In the genomic region with DNA sequence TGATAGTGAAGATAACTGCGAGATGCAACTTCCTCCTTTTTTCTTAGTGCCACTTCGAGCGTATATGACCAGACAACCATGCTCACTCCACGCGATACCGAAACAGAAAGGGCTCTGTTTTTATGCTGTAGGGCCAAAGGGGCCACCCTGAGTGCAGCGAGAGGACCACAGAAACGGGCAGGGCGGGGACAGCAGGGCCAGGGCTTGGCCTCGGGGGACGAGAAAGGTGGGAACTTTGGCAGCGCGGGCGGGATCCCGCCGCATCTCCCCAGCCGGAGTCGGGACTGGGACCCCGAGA, we compare ENCODE assay signal across 8 cellular contexts. TPM values are rescaled to one million over a fixed set of nuclear protein-coding genes. Genes with fewer than 3 reads are reported as not detected.
DNase-seq lines count a peak whose midpoint lies in the region; ATAC-seq and TF ChIP-seq lines count a peak whose summit lies in the region.

No MANE protein-coding gene starts in this region.

- peak overlapping the region; percentile 94 for H3K27ac ChIP-seq in CD8-positive, alpha-beta memory T cell (ENCODE audit: low read depth, low read length)
- H3K27ac ChIP-seq in HL-60 (replicated peaks) (peak overlapping the region; percentile 94), cardiac muscle cell (peak overlapping the region; percentile 6)

- POLR2A ChIA-PET in CD8-positive, alpha-beta memory T cell (lab: Charles Lee) = interaction anchor here (0.5 kb wide), 1 partner anchor 1460 kb away, joined by 3 read pairs; no protein-coding TSS in a partner anchor

- H3K4me1 Mint-ChIP-seq in CD8-positive, alpha-beta memory T cell = peaks cover 40 to 72% (median 61%) of the 10 kb centered on the region in 3 donors
- peaks cover 11% of the 10 kb centered on the region for H3K4me1 Mint-ChIP-seq in progenitor cell of endocrine pancreas (ENCODE audit: low read depth)

- DNase-seq in CD8-positive, alpha-beta memory T cell = peak; percentile 46 to 76 (median 61)
- peak in 1 of 2 experiments; percentile 75 for DNase-seq in HL-60 (ENCODE audit: low read depth in 1 of 2, low spot score in 1 of 2)
- peak; percentile 64 for DNase-seq in SK-N-DZ (ENCODE audit: low spot score)
- peak; percentile 55 for DNase-seq in activated naive CD4-positive, alpha-beta T cell treated with anti-CD3 and anti-CD28 coated beads, Interleukin-2, amount 50 U/mL, for 16 hours
- DNase-seq in cardiac muscle cell (ENCODE audit: low read depth in 1 of 2, low spot score in 1 of 2) = peak; percentile 53 to 54
- DNase-seq in progenitor cell of endocrine pancreas (ENCODE audit: low spot score, unreplicated experiment) = no peak
- no peak for DNase-seq in OCI-M2 (lab: John Stamatoyannopoulos, UW; ENCODE audit: unreplicated experiment)

- peaks cover 19% of the 10 kb centered on the region for H3K4me1 ChIP-seq in CD8-positive, alpha-beta memory T cell (ENCODE audit: insufficient read depth, low read length)
- H3K4me1 ChIP-seq in cardiac muscle cell (ENCODE audit: low read depth) = no peaks in the 10 kb centered on the region

- CTCF ChIA-PET in CD8-positive, alpha-beta memory T cell (lab: Charles Lee) = interaction anchor here (1.0 to 4.4 kb wide), 11 partner anchors 10 to 213 kb away, joined by 3 to 45 read pairs (median 4); no protein-coding TSS in a partner anchor

- no peaks in the 10 kb centered on the region for H3K36me3 ChIP-seq in CD8-positive, alpha-beta memory T cell (ENCODE audit: insufficient read depth, low read length)
- H3K36me3 ChIP-seq in cardiac muscle cell = no peaks in the 10 kb centered on the region

- no peaks in the 10 kb centered on the region for H3K9me3 ChIP-seq in CD8-positive, alpha-beta memory T cell (ENCODE audit: low read length)
- H3K9me3 ChIP-seq in cardiac muscle cell (ENCODE audit: low read depth) = no peaks in the 10 kb centered on the region

- peak overlapping the region; percentile 83 to 99 (median 97) for H3K27ac Mint-ChIP-seq in CD8-positive, alpha-beta memory T cell
- peak overlapping the region; percentile 93 for H3K27ac Mint-ChIP-seq in progenitor cell of endocrine pancreas

- ATAC-seq in GM21367 (IDR thresholded peaks at IDR 0.05; ENCODE audit: unreplicated experiment) = peak; percentile 54

- H3K4me3 Mint-ChIP-seq in CD8-positive, alpha-beta memory T cell = peak overlapping the region; percentile 91 to 99 (median 94)
- H3K4me3 Mint-ChIP-seq in progenitor cell of endocrine pancreas (ENCODE audit: low read depth) = peak overlapping the region; percentile 96

- TF ChIP-seq CTCF in HL-60 (IDR thresholded peaks at IDR 0.05; ENCODE audit: insufficient read depth, low read length) (no peak), cardiac muscle cell (IDR thresholded peaks at IDR 0.05; ENCODE audit: low read depth, low read length) (no peak), progenitor cell of endocrine pancreas (IDR thresholded peaks at IDR 0.05; ENCODE audit: unreplicated experiment) (no peak)

- H3K36me3 Mint-ChIP-seq in CD8-positive, alpha-beta memory T cell = peaks cover 0 to 23% (median 5%) of the 10 kb centered on the region in 3 donors
- H3K36me3 Mint-ChIP-seq in progenitor cell of endocrine pancreas (ENCODE audit: insufficient read depth) = peaks cover 2% of the 10 kb centered on the region

- no peaks in the 10 kb centered on the region for H3K9me3 Mint-ChIP-seq in CD8-positive, alpha-beta memory T cell
- no peaks in the 10 kb centered on the region for H3K9me3 Mint-ChIP-seq in progenitor cell of endocrine pancreas (ENCODE audit: low read depth)

- no peaks in the 10 kb centered on the region for H3K27me3 Mint-ChIP-seq in CD8-positive, alpha-beta memory T cell
- H3K27me3 Mint-ChIP-seq in progenitor cell of endocrine pancreas = peaks cover 34% of the 10 kb centered on the region

- peak overlapping the region; percentile 95 for H3K4me3 ChIP-seq in CD8-positive, alpha-beta memory T cell (ENCODE audit: low read length)
- H3K4me3 ChIP-seq in HL-60 (replicated peaks; ENCODE audit: insufficient read depth, low read length) (peak overlapping the region; percentile 91), cardiac muscle cell (peak overlapping the region; percentile 57)

- no peaks in the 10 kb centered on the region for H3K27me3 ChIP-seq in CD8-positive, alpha-beta memory T cell (ENCODE audit: insufficient read depth, low read length, poor library complexity, severe bottlenecking)
- H3K27me3 ChIP-seq in HL-60 (ENCODE audit: insufficient read depth, poor library complexity, severe bottlenecking) = no peaks in the 10 kb centered on the region
- H3K27me3 ChIP-seq in cardiac muscle cell = peaks cover 40% of the 10 kb centered on the region

RNA-seq across cellular contexts. Expression of gene VPS13C, which starts 0.5 kb away (rescaled TPM):
- 10 to 100 TPM; 42.5 to 42.9 TPM for total RNA-seq in CD8-positive, alpha-beta memory T cell
- polyA plus RNA-seq in CD8-positive, alpha-beta memory T cell = 15.8 TPM
- polyA plus RNA-seq in SK-N-DZ (2014; cell fraction: cytosol; rRNA removed) = 11.1 and 13.0 TPM in 2 replicates
- 32.0 and 57.0 TPM in 2 replicates for polyA plus RNA-seq in SK-N-DZ (2014; cell fraction: nucleus; rRNA removed)
- total RNA-seq in cardiac muscle cell = 13.8 and 31.8 TPM in 2 replicates
- 4.5 and 8.8 TPM in 2 replicates for polyA plus RNA-seq in cardiac muscle cell
- total RNA-seq in progenitor cell of endocrine pancreas = 47.7 and 57.1 TPM in 2 replicates

RNA-seq across cellular contexts. Expression of gene C2CD4A, which starts 7.0 kb away (rescaled TPM):
- under 1 TPM; 0.09 to 0.13 TPM for total RNA-seq in CD8-positive, alpha-beta memory T cell
- polyA plus RNA-seq in CD8-positive, alpha-beta memory T cell = not detected
- 0.30 TPM in 1 of 2 replicates, not detected in the other for polyA plus RNA-seq in SK-N-DZ (2014; cell fraction: cytosol; rRNA removed)
- 0.20 TPM in 1 of 2 replicates, not detected in the other for polyA plus RNA-seq in SK-N-DZ (2014; cell fraction: nucleus; rRNA removed)
- total RNA-seq in cardiac muscle cell (not detected in 2 replicates), progenitor cell of endocrine pancreas (0.17 and 0.20 TPM in 2 replicates)
- polyA plus RNA-seq in cardiac muscle cell = not detected in 2 replicates

Comparison
In these comparisons a context has a peak if more than half of its experiments do, and no peak if none do; other contexts are left out.
1. DNase-seq: peak in CD8-positive, alpha-beta memory T cell (5 of 5), SK-N-DZ (single experiment), activated naive CD4-positive, alpha-beta T cell treated with anti-CD3 and anti-CD28 coated beads, Interleukin-2, amount 50 U/mL, for 16 hours (single experiment) and cardiac muscle cell (2 of 2); none in progenitor cell of endocrine pancreas (single experiment) and OCI-M2 (single experiment).
2. H3K27ac ChIP-seq: peak in every context shown above with its lines; median percentile 94 in CD8-positive, alpha-beta memory T cell; 94 in HL-60; 6 in cardiac muscle cell.
3. Peak in every context shown above with its lines, with median percentiles within 50 percentile points of each other: H3K4me3 ChIP-seq.